Comparison of ENCODE assay signal across 15 cellular contexts in genomic region chr7:106104861-106105260, GRCh38. TPM values are rescaled to one million over a fixed set of nuclear protein-coding genes. Genes with fewer than 3 reads are reported as not detected.
A peak's percentile ranks its signal among the peaks of the same experiment; 100 is the strongest.
DNase-seq lines count a peak whose midpoint lies in the region; ATAC-seq, FAIRE-seq and TF ChIP-seq lines count a peak whose summit lies in the region.
"Had no signal": no experiment of that assay in that cellular context is flagged by ENCODE, and none has a peak within 500 bp of the region (broad histone marks: within the 10 kb centered on the region; RNA-seq: fewer than 3 reads in every experiment).

No MANE protein-coding gene starts in this region.

- FAIRE-seq in H54 (lab: Jason Lieb, UNC) = peak; percentile 30

- peaks cover 65% of the 10 kb centered on the region for H4K20me1 ChIP-seq in DND-41 (ENCODE audit: insufficient read depth, low read length)

- H3K9ac ChIP-seq in DND-41 (ENCODE audit: low read depth, low read length) = no peak overlapping the region
- H3K9ac ChIP-seq: GM23248 had no signal

- POLR2A ChIA-PET in T-cell (lab: Charles Lee) = no interaction called here
- POLR2A ChIA-PET in naive thymus-derived CD8-positive, alpha-beta T cell (lab: Charles Lee) = interaction anchor here (3.0 kb wide), 1 partner anchor 8 kb away, joined by 23 read pairs; the partner anchor contains the start of gene SYPL1

- no peaks in the 10 kb centered on the region for H3K27me3 Mint-ChIP-seq in T-cell
- no peaks in the 10 kb centered on the region for H3K27me3 Mint-ChIP-seq in naive thymus-derived CD8-positive, alpha-beta T cell

- peaks cover 7% of the 10 kb centered on the region for H3K36me3 Mint-ChIP-seq in T-cell
- H3K36me3 Mint-ChIP-seq in naive thymus-derived CD8-positive, alpha-beta T cell = peaks cover 0 to 27% (median 4%) of the 10 kb centered on the region in 3 donors

- H3K27ac ChIP-seq in DND-41 (ENCODE audit: low read length) = no peak overlapping the region; the same call in 1 of the 2 replicates
- H3K27ac ChIP-seq: GM23248, SJCRH30 had no signal

- no peak for DNase-seq in DND-41
- DNase-seq in H54 (ENCODE audit: insufficient read length, low spot score) = no peak
- DNase-seq in T-cell = no peak
- no peak for DNase-seq in naive thymus-derived CD8-positive, alpha-beta T cell
- no peak for DNase-seq in G401 (ENCODE audit: low spot score)
- DNase-seq: EL, NCI-H1417, NCI-H2029, NCI-H2171 treated with DMSO at 0.1 percent for 48 hours, NCI-H510A treated with DMSO at 0.1 percent for 48 hours, RPMI8226, SJCRH30 had no signal

- peak overlapping the region; percentile 4 to 7 for H3K27ac Mint-ChIP-seq in T-cell
- H3K27ac Mint-ChIP-seq in naive thymus-derived CD8-positive, alpha-beta T cell = peak overlapping the region in 9 of 10 donors; percentile 6 to 74 (median 19)

- no peak overlapping the region for H2AFZ ChIP-seq in DND-41 (ENCODE audit: low read depth, low read length)
- H2AFZ ChIP-seq: GM23248 had no signal

- CTCF ChIA-PET in T-cell (lab: Charles Lee) = interaction anchor here in 1 of 2 donors (0.6 to 1.4 kb wide), 2 partner anchors 22 to 51 kb away, joined by 3 read pairs; no protein-coding TSS in a partner anchor

- peaks cover 100% of the 10 kb centered on the region for H3K79me2 ChIP-seq in DND-41 (ENCODE audit: insufficient read depth, low read length)

- H3K36me3 ChIP-seq in DND-41 (ENCODE audit: insufficient read depth, low read length) = peaks cover 30% of the 10 kb centered on the region

- H3K4me1 ChIP-seq in DND-41 (ENCODE audit: insufficient read depth, low read length) = peaks cover 69% of the 10 kb centered on the region
- H3K4me1 ChIP-seq: SJCRH30 had no signal

- H3K4me3 ChIP-seq in DND-41 (ENCODE audit: low read depth in 1 of 2, low read length in 2 of 2) = no peak overlapping the region
- H3K4me3 ChIP-seq: GM23248, SJCRH30 had no signal

- no peak overlapping the region for H3K4me3 Mint-ChIP-seq in T-cell
- peak overlapping the region in 1 of 10 donors; percentile 11 for H3K4me3 Mint-ChIP-seq in naive thymus-derived CD8-positive, alpha-beta T cell

- no peak for TF ChIP-seq POLR2A in H54 (IDR thresholded peaks at IDR 0.05; ENCODE audit: low read depth, low read length)

- H3K4me2 ChIP-seq in DND-41 (ENCODE audit: insufficient read depth, low read length) = peak overlapping the region; percentile 36; the same call in 1 of the 2 replicates

- in situ Hi-C loops in G401 (cut with HindIII; ENCODE audit: low sequenced_read_pairs) = no loop called here

- ATAC-seq in DND-41 (ENCODE audit: insufficient read depth, low read depth) (no peak), T-cell (replicated peaks in 1 of 4) (no peak), HG03469 (IDR thresholded peaks at IDR 0.05; ENCODE audit: unreplicated experiment) (no peak), HG02852 (IDR thresholded peaks at IDR 0.05; ENCODE audit: unreplicated experiment) (no peak)
- ATAC-seq in naive thymus-derived CD8-positive, alpha-beta T cell = no peak

- TF ChIP-seq CTCF in DND-41 (IDR thresholded peaks at IDR 0.05; ENCODE audit: borderline replicate concordance, extremely low read depth, low read length, poor library complexity, severe bottlenecking) = no peak

- H3K4me1 Mint-ChIP-seq in T-cell = peaks cover 74 to 82% (median 80%) of the 10 kb centered on the region in 3 donors
- H3K4me1 Mint-ChIP-seq in naive thymus-derived CD8-positive, alpha-beta T cell = peaks cover 45 to 82% (median 79%) of the 10 kb centered on the region in 4 donors

- no peaks in the 10 kb centered on the region for H3K9me3 ChIP-seq in DND-41 (ENCODE audit: insufficient read depth, low read length, severe bottlenecking)
- H3K9me3 ChIP-seq: SJCRH30 had no signal

- no peaks in the 10 kb centered on the region for H3K27me3 ChIP-seq in DND-41 (ENCODE audit: insufficient read depth, low read length, poor library complexity)
- H3K27me3 ChIP-seq: SJCRH30 had no signal

- no peaks in the 10 kb centered on the region for H3K9me3 Mint-ChIP-seq in T-cell
- H3K9me3 Mint-ChIP-seq in naive thymus-derived CD8-positive, alpha-beta T cell = no peaks in the 10 kb centered on the region

RNA-seq across cellular contexts. Expression of gene SYPL1, which starts 7.3 kb away (rescaled TPM):
- total RNA-seq in T-cell = 10 to 100 TPM; 36.5 to 44.7 (median 42.6) TPM
- 10 to 100 TPM; 56.8 to 58.4 TPM for total RNA-seq in naive thymus-derived CD8-positive, alpha-beta T cell
- 10 to 100 TPM; 67.5 to 78.4 (median 68.8) TPM for polyA plus RNA-seq in naive thymus-derived CD8-positive, alpha-beta T cell
- 25.6 and 36.4 TPM in 2 replicates for total RNA-seq in G401 (2014; rRNA removed; shearing (Covaris generic))
